In the genomic region with DNA sequence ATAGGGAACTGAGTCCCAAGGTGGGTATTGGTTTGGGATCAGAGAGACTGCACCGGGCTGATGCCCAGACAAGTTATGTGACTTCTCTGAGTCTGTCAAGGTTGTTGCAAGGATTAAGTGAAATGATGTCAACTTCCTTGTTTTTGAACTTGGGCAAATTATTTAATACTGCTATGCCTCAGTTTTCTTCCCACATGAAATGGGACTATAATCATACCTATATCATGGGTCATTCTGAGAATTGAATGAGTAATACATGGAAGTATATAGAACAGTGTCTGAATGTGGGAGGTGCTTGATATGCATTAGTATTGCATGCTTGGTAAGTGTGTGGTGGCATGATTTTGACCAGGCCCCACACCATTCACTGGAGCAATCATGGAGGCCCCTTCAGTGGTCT, we compare ENCODE assay signal across 29 cellular contexts.
DNase-seq lines count a peak whose midpoint lies in the region; ATAC-seq and TF ChIP-seq lines count a peak whose summit lies in the region.
"Had no signal": no experiment of that assay in that cellular context is flagged by ENCODE, and none has a peak within 500 bp of the region (broad histone marks: within the 10 kb centered on the region; RNA-seq: fewer than 3 reads in every experiment).

No MANE protein-coding gene starts in this region.

- no peak overlapping the region for H3K4me3 ChIP-seq in BLaER1 treated with 17β-estradiol and CSF1 and Interleukin-3, amounts not matched to agents 10 nM and 100 nM
- H3K4me3 ChIP-seq: A549, left lung, SJSA1, testis had no signal

- no peak for DNase-seq in activated CD8-positive, alpha-beta T cell treated with anti-CD3 and anti-CD28 coated beads for 36 hours
- no peak for DNase-seq in activated CD8-positive, alpha-beta T cell treated with anti-CD3 and anti-CD28 coated beads, Interleukin-2, amount 10 ng/mL, durations not matched to agents 7 days and 5 days
- DNase-seq in foreskin keratinocyte (peak in 1 of 2 donors; percentile 8), SIG-M5 (lab: John Stamatoyannopoulos, UW) (no peak), hepatic stellate cell (ENCODE audit: low spot score) (no peak), islet precursor cell (no peak)
- DNase-seq: activated CD4-positive, alpha-beta T cell treated with anti-CD3 and anti-CD28 coated beads, Interleukin-2, amount 10 ng/mL, durations not matched to agents 24 days and 14 days; activated effector memory CD4-positive, alpha-beta T cell treated with anti-CD3 and anti-CD28 coated beads, Interleukin-2, amount 50 U/mL, for 16 hours; CD4-positive, alpha-beta memory T cell; central memory CD4-positive, alpha-beta T cell; effector memory CD8-positive, alpha-beta T cell; erythroblast; glutamatergic neuron; Kasumi-1; left lung; NCI-H1048; NCI-H446 treated with DMSO at 0.1 percent for 48 hours; NCI-H774; nephron progenitor cell; RPMI8226; stimulated activated naive CD4-positive, alpha-beta T cell; T-helper 9 cell; testis had no signal

- no peaks in the 10 kb centered on the region for H3K36me3 Mint-ChIP-seq in activated CD8-positive, alpha-beta T cell treated with anti-CD3 and anti-CD28 coated beads for 36 hours (ENCODE audit: low read depth)
- no peaks in the 10 kb centered on the region for H3K36me3 Mint-ChIP-seq in activated CD8-positive, alpha-beta T cell treated with anti-CD3 and anti-CD28 coated beads, Interleukin-2, amount 10 ng/mL, durations not matched to agents 7 days and 5 days (ENCODE audit: low read depth)

- no peak overlapping the region for H3K4me3 Mint-ChIP-seq in activated CD8-positive, alpha-beta T cell treated with anti-CD3 and anti-CD28 coated beads for 36 hours
- H3K4me3 Mint-ChIP-seq in activated CD8-positive, alpha-beta T cell treated with anti-CD3 and anti-CD28 coated beads, Interleukin-2, amount 10 ng/mL, durations not matched to agents 7 days and 5 days: no peak overlapping the region
- H3K4me3 Mint-ChIP-seq: activated CD4-positive, alpha-beta T cell treated with anti-CD3 and anti-CD28 coated beads, Interleukin-2, amount 10 ng/mL, durations not matched to agents 24 days and 14 days; CD4-positive, alpha-beta memory T cell; effector memory CD8-positive, alpha-beta T cell; memory B cell; nephron progenitor cell had no signal

- H3K27ac ChIP-seq in BLaER1 treated with 17β-estradiol and CSF1 and Interleukin-3, amounts not matched to agents 10 nM and 100 nM: peak overlapping the region in 1 of 11 experiments; percentile 3; a peak in 2 of 22 replicates
- no peak overlapping the region for H3K27ac ChIP-seq in foreskin keratinocyte
- H3K27ac ChIP-seq: A549, left lung, SJSA1, testis, VCaP had no signal

- H3K27me3 Mint-ChIP-seq in activated CD8-positive, alpha-beta T cell treated with anti-CD3 and anti-CD28 coated beads for 36 hours: no peaks in the 10 kb centered on the region
- no peaks in the 10 kb centered on the region for H3K27me3 Mint-ChIP-seq in activated CD8-positive, alpha-beta T cell treated with anti-CD3 and anti-CD28 coated beads, Interleukin-2, amount 10 ng/mL, durations not matched to agents 7 days and 5 days (ENCODE audit: low read depth)
- H3K27me3 Mint-ChIP-seq: activated CD4-positive, alpha-beta T cell treated with anti-CD3 and anti-CD28 coated beads, Interleukin-2, amount 10 ng/mL, durations not matched to agents 24 days and 14 days; CD4-positive, alpha-beta memory T cell; effector memory CD8-positive, alpha-beta T cell; memory B cell had no signal

- H3K9me3 Mint-ChIP-seq in activated CD8-positive, alpha-beta T cell treated with anti-CD3 and anti-CD28 coated beads for 36 hours: peaks cover 5% of the 10 kb centered on the region
- H3K9me3 Mint-ChIP-seq in activated CD8-positive, alpha-beta T cell treated with anti-CD3 and anti-CD28 coated beads, Interleukin-2, amount 10 ng/mL, durations not matched to agents 7 days and 5 days (ENCODE audit: insufficient read depth): no peaks in the 10 kb centered on the region

- H3K27me3 ChIP-seq in BLaER1 treated with 17β-estradiol and CSF1 and Interleukin-3, amounts not matched to agents 10 nM and 100 nM: no peaks in the 10 kb centered on the region
- H3K27me3 ChIP-seq in foreskin keratinocyte: no peaks in the 10 kb centered on the region
- H3K27me3 ChIP-seq: left lung, SJSA1, testis had no signal

- no peak overlapping the region for H3K27ac Mint-ChIP-seq in activated CD8-positive, alpha-beta T cell treated with anti-CD3 and anti-CD28 coated beads for 36 hours
- H3K27ac Mint-ChIP-seq in activated CD8-positive, alpha-beta T cell treated with anti-CD3 and anti-CD28 coated beads, Interleukin-2, amount 10 ng/mL, durations not matched to agents 7 days and 5 days: no peak overlapping the region
- H3K27ac Mint-ChIP-seq: activated CD4-positive, alpha-beta T cell treated with anti-CD3 and anti-CD28 coated beads, Interleukin-2, amount 10 ng/mL, durations not matched to agents 24 days and 14 days; effector memory CD8-positive, alpha-beta T cell; memory B cell; nephron progenitor cell had no signal

- peaks cover 0 to 79% (median 71%) of the 10 kb centered on the region in 11 experiments; a peak in 16 of 22 replicates for H4K20me1 ChIP-seq in BLaER1 treated with 17β-estradiol and CSF1 and Interleukin-3, amounts not matched to agents 10 nM and 100 nM

- intact Hi-C loops in activated CD8-positive, alpha-beta T cell treated with anti-CD3 and anti-CD28 coated beads for 36 hours (cut with micrococcal nuclease): no loop called here

- POLR2A ChIA-PET in activated CD8-positive, alpha-beta T cell treated with anti-CD3 and anti-CD28 coated beads for 36 hours (lab: Charles Lee): no interaction called here
- POLR2A ChIA-PET in activated CD8-positive, alpha-beta T cell treated with anti-CD3 and anti-CD28 coated beads, Interleukin-2, amount 10 ng/mL, durations not matched to agents 7 days and 5 days (lab: Charles Lee): no interaction called here

- no peak for TF ChIP-seq CTCF in activated CD8-positive, alpha-beta T cell treated with anti-CD3 and anti-CD28 coated beads for 36 hours (IDR thresholded peaks at IDR 0.05)
- no peak for TF ChIP-seq CTCF in foreskin keratinocyte (conservative IDR thresholded peaks at IDR 0.05)

- H3K4me2 ChIP-seq in BLaER1 treated with 17β-estradiol and CSF1 and Interleukin-3, amounts not matched to agents 10 nM and 100 nM: peak overlapping the region in 9 of 11 experiments; percentile 18 to 65 (median 40); a peak in 17 of 22 replicates
- H3K4me2 ChIP-seq: A549 had no signal

- H3K4me1 ChIP-seq in BLaER1 treated with 17β-estradiol and CSF1 and Interleukin-3, amounts not matched to agents 10 nM and 100 nM: peaks cover 12 to 65% (median 53%) of the 10 kb centered on the region in 10 experiments; a peak in 19 of 20 replicates
- H3K4me1 ChIP-seq in foreskin keratinocyte: peaks cover 2% of the 10 kb centered on the region
- H3K4me1 ChIP-seq: A549 had no signal

- CTCF ChIA-PET in activated CD8-positive, alpha-beta T cell treated with anti-CD3 and anti-CD28 coated beads for 36 hours (lab: Charles Lee): no interaction called here
- CTCF ChIA-PET in activated CD8-positive, alpha-beta T cell treated with anti-CD3 and anti-CD28 coated beads, Interleukin-2, amount 10 ng/mL, durations not matched to agents 7 days and 5 days (lab: Charles Lee): no interaction called here

- peaks cover 18 to 41% (median 31%) of the 10 kb centered on the region in 11 experiments for H3K9me3 ChIP-seq in BLaER1 treated with 17β-estradiol and CSF1 and Interleukin-3, amounts not matched to agents 10 nM and 100 nM (replicated peaks in 1 of 11)
- H3K9me3 ChIP-seq: SJSA1, testis had no signal

- peaks cover 11% of the 10 kb centered on the region for H3K4me1 Mint-ChIP-seq in activated CD8-positive, alpha-beta T cell treated with anti-CD3 and anti-CD28 coated beads for 36 hours (ENCODE audit: low read depth)
- H3K4me1 Mint-ChIP-seq in activated CD8-positive, alpha-beta T cell treated with anti-CD3 and anti-CD28 coated beads, Interleukin-2, amount 10 ng/mL, durations not matched to agents 7 days and 5 days (ENCODE audit: low read depth): peaks cover 2% of the 10 kb centered on the region

- H3K9ac ChIP-seq in BLaER1 treated with 17β-estradiol and CSF1 and Interleukin-3, amounts not matched to agents 10 nM and 100 nM: no peak overlapping the region

- ATAC-seq in activated CD8-positive, alpha-beta T cell treated with anti-CD3 and anti-CD28 coated beads for 36 hours: peak; percentile 77
- ATAC-seq in activated CD8-positive, alpha-beta T cell treated with anti-CD3 and anti-CD28 coated beads, Interleukin-2, amount 10 ng/mL, durations not matched to agents 7 days and 5 days: no peak
- ATAC-seq in HG02884 (IDR thresholded peaks at IDR 0.05; ENCODE audit: unreplicated experiment): peak; percentile 59
- peak; percentile 49 for ATAC-seq in foreskin keratinocyte
- ATAC-seq: A549; effector memory CD8-positive, alpha-beta T cell; left lung had no signal

- peaks cover 0 to 79% (median 55%) of the 10 kb centered on the region in 11 experiments; a peak in 19 of 22 replicates for H3K36me3 ChIP-seq in BLaER1 treated with 17β-estradiol and CSF1 and Interleukin-3, amounts not matched to agents 10 nM and 100 nM
- H3K36me3 ChIP-seq: left lung, SJSA1 had no signal
